ENCODE assay signal across 8 cellular contexts in the genomic region with DNA sequence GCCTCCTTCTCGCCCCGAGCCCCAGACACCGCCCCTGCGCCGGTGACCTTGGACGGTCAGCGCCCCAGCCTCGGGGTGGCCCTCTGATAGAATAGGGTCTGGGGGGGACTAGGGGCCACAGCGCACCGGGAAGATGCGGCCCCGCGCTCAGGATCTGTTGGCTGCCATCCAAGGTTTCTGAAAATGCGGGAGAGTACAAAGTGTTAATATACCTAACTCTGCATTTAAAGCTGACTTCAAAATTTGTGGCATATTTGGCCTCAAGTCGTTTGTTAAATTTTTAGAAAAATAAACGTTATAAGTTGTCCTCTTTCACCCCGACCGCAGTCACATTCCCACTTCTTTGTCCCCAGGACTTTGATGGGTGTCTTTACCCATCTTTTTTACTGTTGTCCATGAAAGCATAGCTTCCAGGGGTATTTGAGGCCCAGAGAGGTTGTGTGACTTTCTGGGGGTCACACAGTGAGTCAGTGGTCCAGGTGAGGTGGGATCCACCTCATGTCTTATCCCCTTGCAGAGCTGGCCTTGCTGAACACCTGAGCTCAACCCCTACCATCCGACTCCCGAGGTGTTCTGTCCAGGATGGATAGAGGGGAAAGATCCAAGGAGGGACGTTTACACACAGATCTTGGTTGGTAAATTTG. TPM values are rescaled to one million over a fixed set of nuclear protein-coding genes. Genes with fewer than 3 reads are reported as not detected.
A peak's percentile ranks its signal among the peaks of the same experiment; 100 is the strongest.
DNase-seq lines count a peak whose midpoint lies in the region; ATAC-seq and TF ChIP-seq lines count a peak whose summit lies in the region.

No MANE protein-coding gene starts in this region.

- TF ChIP-seq CTCF in GM23338 (conservative IDR thresholded peaks at IDR 0.05; ENCODE audit: low read depth in 2 of 2) (no peak), gastroesophageal sphincter (IDR thresholded peaks at IDR 0.05) (peak in 1 of 4 experiments; percentile 1)

- peaks cover 11% of the 10 kb centered on the region for H3K36me3 Mint-ChIP-seq in GM23338 (ENCODE audit: low read depth)
- H3K36me3 Mint-ChIP-seq in T-helper 17 cell (ENCODE audit: low read depth) = no peaks in the 10 kb centered on the region

- no peak for TF ChIP-seq EP300 in gastroesophageal sphincter (IDR thresholded peaks at IDR 0.05)

- TF ChIP-seq POLR2A in gastroesophageal sphincter (IDR thresholded peaks at IDR 0.05) = no peak

- no peaks in the 10 kb centered on the region for H4K20me1 ChIP-seq in GM23338 (replicated peaks; ENCODE audit: insufficient read depth)

- ATAC-seq in GM23338 (no peak), T-helper 17 cell (no peak), gastroesophageal sphincter (no peak), HG03565 (IDR thresholded peaks at IDR 0.05; ENCODE audit: unreplicated experiment) (no peak), GM21390 (IDR thresholded peaks at IDR 0.05; ENCODE audit: unreplicated experiment) (no peak), GM18858 (IDR thresholded peaks at IDR 0.05; ENCODE audit: unreplicated experiment) (no peak)

- H3K79me2 ChIP-seq in GM23338 (replicated peaks; ENCODE audit: insufficient read depth) = no peaks in the 10 kb centered on the region; the same call in 1 of the 2 replicates

- H3K4me3 ChIP-seq in GM23338 (peak overlapping the region; percentile 78), gastroesophageal sphincter (peak overlapping the region; percentile 40 to 72), skin epidermis (peak overlapping the region; percentile 36 to 57 (median 47))

- peaks cover 12% of the 10 kb centered on the region for H3K27me3 ChIP-seq in GM23338 (ENCODE audit: insufficient read depth)
- H3K27me3 ChIP-seq in gastroesophageal sphincter = no peaks in the 10 kb centered on the region

- H3K9me3 Mint-ChIP-seq in GM23338 = no peaks in the 10 kb centered on the region

- peak overlapping the region; percentile 85 for H2AFZ ChIP-seq in GM23338

- DNase-seq in GM23338 (ENCODE audit: low spot score) (no peak), T-helper 17 cell (no peak), retina (no peak)

- H3K36me3 ChIP-seq in GM23338 (ENCODE audit: insufficient read depth) (no peaks in the 10 kb centered on the region), gastroesophageal sphincter (peaks cover 0 to 9% of the 10 kb centered on the region in 2 donors)

- H3K9me3 ChIP-seq in T-helper 17 cell (ENCODE audit: control insufficient read depth, low read length, poor library complexity, severe bottlenecking) (no peaks in the 10 kb centered on the region), gastroesophageal sphincter (no peaks in the 10 kb centered on the region)

- H3K27ac ChIP-seq in GM23338 (ENCODE audit: low read depth) (no peak overlapping the region), gastroesophageal sphincter (peak overlapping the region in 3 of 4 donors; percentile 82 to 91 (median 83)), skin epidermis (peak overlapping the region in 15 of 21 experiments; percentile 9 to 76 (median 43))

- H3K4me1 ChIP-seq in GM23338 (ENCODE audit: insufficient read depth) (peaks cover 23% of the 10 kb centered on the region), gastroesophageal sphincter (peaks cover 0 to 34% (median 10%) of the 10 kb centered on the region in 3 donors)

- 21 to 36% methylated on average over 7 to 13 of the region's 21 CpGs for WGBS in gastroesophageal sphincter (ENCODE audit: low coverage in 1 of 2), 2 donors

- peak overlapping the region; percentile 79 for H3K4me3 Mint-ChIP-seq in GM23338
- H3K4me3 Mint-ChIP-seq in T-helper 17 cell = peak overlapping the region; percentile 88

- H3K4me1 Mint-ChIP-seq in GM23338 (peaks cover 23% of the 10 kb centered on the region), T-helper 17 cell (peaks cover 18% of the 10 kb centered on the region)

- H3K4me2 ChIP-seq in GM23338 = peak overlapping the region; percentile 83

- H3K27ac Mint-ChIP-seq in GM23338 (no peak overlapping the region), T-helper 17 cell (peak overlapping the region; percentile 51)

- H3K27me3 Mint-ChIP-seq in GM23338 (ENCODE audit: insufficient read depth, low read depth, poor library complexity) (peaks cover 11% of the 10 kb centered on the region), T-helper 17 cell (no peaks in the 10 kb centered on the region)

- H3K9me2 ChIP-seq in GM23338 (ENCODE audit: insufficient read depth) = no peaks in the 10 kb centered on the region

- peaks cover 9% of the 10 kb centered on the region for H3F3A ChIP-seq in GM23338 (replicated peaks; ENCODE audit: low read depth)

TF ChIP-seq in GM23338, 12 proteins besides CTCF, POLR2A, EP300 and RAD21:
- TF ChIP-seq EZH2 (IDR thresholded peaks at IDR 0.05; ENCODE audit: low read depth, unreplicated experiment) = peak; percentile 4
- no peak for TF ChIP-seq NANOG (IDR thresholded peaks at IDR 0.05; ENCODE audit: borderline replicate concordance)
TF ChIP-seq in GM23338: peak in this region for 1.

RNA-seq across cellular contexts. Expression of a gene that starts 0.8 kb away (rescaled TPM):
- total RNA-seq in GM23338 (2014; rRNA removed; shearing (Covaris generic)) = 10.6 and 14.7 TPM in 2 replicates
- polyA plus RNA-seq in GM23338 (2016; fragmentation: Nextera tagmentation; extraction: Ambion mirVana) = 6.0 and 6.1 TPM in 2 replicates
- 10 to 100 TPM in 1 of 2 donors, 1 to 10 TPM in 1; 2.5 to 24.0 TPM for total RNA-seq in T-helper 17 cell
- total RNA-seq in gastroesophageal sphincter = 1 to 10 TPM; 2.3 to 9.0 (median 4.5) TPM

RNA-seq across cellular contexts. Expression of a gene that starts 22.9 kb away (rescaled TPM):
- 121 and 134 TPM in 2 replicates for total RNA-seq in GM23338 (2014; rRNA removed; shearing (Covaris generic))
- polyA plus RNA-seq in GM23338 (2016; fragmentation: Nextera tagmentation; extraction: Ambion mirVana) = 90.9 and 108 TPM in 2 replicates
- total RNA-seq in T-helper 17 cell (10 to 100 TPM; 87.8 to 89.1 TPM), gastroesophageal sphincter (10 to 100 TPM; 51.8 to 85.3 (median 54.8) TPM)
